1 cellular context compared by ENCODE assay signal in the genomic region with DNA sequence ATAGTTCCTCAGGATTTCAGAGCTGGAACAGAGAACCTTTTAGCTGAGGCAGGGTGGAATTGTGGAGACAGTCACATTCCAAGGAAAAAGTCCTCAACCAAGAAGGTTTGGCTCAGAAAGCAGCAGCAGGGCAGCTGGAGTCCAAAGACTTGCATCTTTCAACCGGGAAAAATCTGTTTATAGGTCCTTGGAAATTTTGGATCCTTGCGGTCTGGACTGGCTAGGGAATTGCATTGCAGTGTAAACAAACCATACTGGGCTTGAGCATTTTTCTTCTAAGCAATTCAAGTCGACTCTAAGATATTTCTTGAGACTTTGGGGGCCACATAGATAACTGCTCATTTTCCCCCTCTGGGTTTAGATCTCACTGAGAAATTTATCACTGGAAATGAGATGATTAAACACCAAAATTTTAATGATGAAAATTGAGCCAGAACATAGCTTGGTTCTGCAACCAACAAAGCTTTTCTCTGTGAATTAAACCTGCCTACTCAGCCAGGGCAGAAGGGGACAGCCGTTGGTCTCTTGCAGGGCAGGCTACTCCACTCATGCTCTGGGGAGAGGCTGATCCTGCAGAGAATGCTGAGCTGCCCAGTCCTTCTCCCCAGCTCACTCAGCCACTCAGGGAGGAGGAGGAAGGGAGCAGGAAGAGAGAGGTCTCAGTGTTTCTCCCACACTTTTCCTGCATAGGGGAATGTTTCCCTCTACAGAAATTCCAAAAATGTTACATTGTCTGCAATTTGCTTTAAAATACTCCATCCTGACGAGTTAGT.
TF ChIP-seq lines count a peak whose summit lies in the region.

No MANE protein-coding gene starts in this region.

TF ChIP-seq in IMR-90, 13 proteins besides CTCF, POLR2A, EP300 and RAD21:
- TF ChIP-seq CEBPB (IDR thresholded peaks at IDR 0.05; ENCODE audit: low read depth, low read length): no peak
- no peak for TF ChIP-seq ELK1 (IDR thresholded peaks at IDR 0.05; ENCODE audit: borderline replicate concordance, low read depth, low read length)
- TF ChIP-seq, protein P1, sequence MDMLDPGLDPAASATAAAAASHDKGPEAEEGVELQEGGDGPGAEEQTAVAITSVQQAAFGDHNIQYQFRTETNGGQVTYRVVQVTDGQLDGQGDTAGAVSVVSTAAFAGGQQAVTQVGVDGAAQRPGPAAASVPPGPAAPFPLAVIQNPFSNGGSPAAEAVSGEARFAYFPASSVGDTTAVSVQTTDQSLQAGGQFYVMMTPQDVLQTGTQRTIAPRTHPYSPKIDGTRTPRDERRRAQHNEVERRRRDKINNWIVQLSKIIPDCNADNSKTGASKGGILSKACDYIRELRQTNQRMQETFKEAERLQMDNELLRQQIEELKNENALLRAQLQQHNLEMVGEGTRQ (IDR thresholded peaks at IDR 0.05; ENCODE audit: low read depth, low read length): no peak
- no peak for TF ChIP-seq FOS (IDR thresholded peaks at IDR 0.05; ENCODE audit: low read depth, low read length)
- no peak for TF ChIP-seq RFX5 (IDR thresholded peaks at IDR 0.05; ENCODE audit: low read depth, low read length)
- TF ChIP-seq MXI1 (IDR thresholded peaks at IDR 0.05; ENCODE audit: borderline replicate concordance, low read depth, low read length): no peak
